In the genomic region with DNA sequence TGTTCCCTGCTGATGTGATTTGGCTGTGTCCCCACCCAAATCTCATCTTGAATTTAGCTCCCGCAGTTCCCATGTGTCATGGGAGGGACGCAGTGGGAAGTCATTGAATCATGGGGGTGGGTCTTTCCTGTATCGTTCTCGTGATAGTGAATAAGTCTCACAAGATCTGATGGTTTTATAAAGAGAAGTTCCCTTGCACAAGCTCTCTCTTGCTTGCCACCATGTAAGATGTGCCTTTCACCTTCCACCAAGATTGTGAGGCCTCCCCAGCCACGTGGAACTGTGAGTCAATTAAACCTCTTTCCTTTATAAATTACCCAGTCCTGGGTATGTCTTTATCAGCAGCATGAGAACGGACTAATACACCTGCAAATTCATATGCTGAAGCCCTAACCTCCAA, we compare ENCODE assay signal across 8 cellular contexts. TPM values are rescaled to one million over a fixed set of nuclear protein-coding genes. Genes with fewer than 3 reads are reported as not detected.
DNase-seq lines count a peak whose midpoint lies in the region; ATAC-seq, FAIRE-seq and TF ChIP-seq lines count a peak whose summit lies in the region.
"Not testable (repeated sequence)": the region's sequence is repeated elsewhere in the genome, so short reads cannot be mapped to it uniquely, and the experiment has no call there.

No MANE protein-coding gene starts in this region.

- peaks cover 28% of the 10 kb centered on the region for H4K20me1 ChIP-seq in IMR-90 (ENCODE audit: insufficient read depth, low read length)
- H4K20me1 ChIP-seq in PC-3 (ENCODE audit: low read length); GM12878 (ENCODE audit: control insufficient read depth, insufficient read depth): not testable (repeated sequence)

- CTCF ChIA-PET in A549 (lab: Yijun Ruan, JAX) (interaction anchor here (1.3 to 3.3 kb wide), 3 partner anchors 20 to 78 kb away, joined by 3 to 14 read pairs (median 5); partner anchors contain the start of gene CREB3L2), GM12878 (lab: Yijun Ruan, JAX) (interaction anchor here (0.6 to 16.2 kb wide), 9 partner anchors 8 to 218 kb away, joined by 3 to 271 read pairs (median 6); partner anchors contain the start of gene CREB3L2)
- CTCF ChIA-PET in IMR-90 (lab: Yijun Ruan, JAX); PC-3 (lab: Charles Lee): not testable (repeated sequence)

- POLR2A ChIA-PET in A549 (lab: Yijun Ruan, JAX); IMR-90 (lab: Charles Lee; ENCODE audit: unreplicated experiment); PC-3 (lab: Charles Lee; ENCODE audit: unreplicated experiment): not testable (repeated sequence)
- POLR2A ChIA-PET in GM12878 (lab: Charles Lee), result interaction anchor here (0.9 to 3.0 kb wide), 8 partner anchors 14 to 59 kb away, joined by 3 to 18 read pairs (median 4); partner anchors contain the start of gene CREB3L2

- H4K91ac ChIP-seq in IMR-90 (ENCODE audit: insufficient read depth, low read depth, low read length), result 0 out of 2 replicates have a peak overlapping the region, but pooled peaks have one; percentile 59

- intact Hi-C loops in IMR-90 (cut with micrococcal nuclease); PC-3 (cut with micrococcal nuclease); GM12878 (cut with micrococcal nuclease; ENCODE audit: unreplicated experiment); esophagus squamous epithelium (cut with DNase I); sigmoid colon (cut with DNase I); tibial artery (cut with DNase I; ENCODE audit: low total_unique reads): not testable (repeated sequence)

- peaks cover 39% of the 10 kb centered on the region for H3K9me1 ChIP-seq in IMR-90 (ENCODE audit: insufficient read depth, low read length)

- not testable (repeated sequence) for H2BK5ac ChIP-seq in IMR-90 (ENCODE audit: low read depth, low read length, poor library complexity, severe bottlenecking)

- H3K4me2 ChIP-seq in A549; IMR-90 (ENCODE audit: low read depth, low read length); PC-3 (ENCODE audit: low read length): not testable (repeated sequence)
- H3K4me2 ChIP-seq in GM12878 (ENCODE audit: control insufficient read depth, insufficient read depth), result peak overlapping the region; percentile 96

- WGBS in A549 (ENCODE audit: missing lambda C conversion rate), result 89% methylated on average over 6 of the region's 6 CpGs
- no CpG with 5 or more reads among the region's 6 CpGs for WGBS in IMR-90 (ENCODE audit: extremely low coverage in 2 of 2, insufficient read length in 1 of 2), 2 experiments
- WGBS in GM12878 (ENCODE audit: insufficient coverage, insufficient replicate concordance, low lambda C conversion rate, missing lambda C conversion rate), result 68% methylated on average over 6 of the region's 6 CpGs
- 84 to 94% methylated on average over 3 of the region's 6 CpGs for WGBS in esophagus squamous epithelium, 2 donors
- WGBS in sigmoid colon, 2 donors, result 95% methylated on average over 6 of the region's 6 CpGs

- not testable (repeated sequence) for H3F3A ChIP-seq in PC-3 (ENCODE audit: low read length, unreplicated experiment)

- not testable (repeated sequence) for H3K9me2 ChIP-seq in PC-3 (replicated peaks; ENCODE audit: low read length)

- not testable (repeated sequence) for H3K14ac ChIP-seq in IMR-90 (replicated peaks; ENCODE audit: low read depth, low read length)

- H2BK20ac ChIP-seq in IMR-90 (ENCODE audit: low read depth, low read length), result not testable (repeated sequence)

- H3K4me3 ChIP-seq in A549; IMR-90 (ENCODE audit: insufficient read depth, low read depth, low read length); PC-3 (ENCODE audit: low read length); esophagus squamous epithelium; mucosa of rectum (ENCODE audit: low read length in 2 of 2); sigmoid colon; tibial artery: not testable (repeated sequence)
- peak overlapping the region; percentile 32; the same call in 1 of the 2 replicates for H3K4me3 ChIP-seq in GM12878

- not testable (repeated sequence) for H3K9me3 ChIP-seq in A549; IMR-90 (ENCODE audit: control insufficient read depth, insufficient read depth, low read length); PC-3 (ENCODE audit: low read length); esophagus squamous epithelium; mucosa of rectum (ENCODE audit: control insufficient read depth in 2 of 2, low read length in 2 of 2); sigmoid colon; tibial artery
- H3K9me3 ChIP-seq in GM12878 (replicated peaks; ENCODE audit: control insufficient read depth, insufficient read depth, low read length), result peaks cover 37% of the 10 kb centered on the region

- TF ChIP-seq CTCF in A549 (IDR thresholded peaks at IDR 0.05); IMR-90 (conservative IDR thresholded peaks at IDR 0.05; ENCODE audit: low read depth, low read length); PC-3 (conservative IDR thresholded peaks at IDR 0.05; ENCODE audit: low read depth, low read length); GM12878 (IDR thresholded peaks at IDR 0.05 in 2 of 3, conservative IDR thresholded peaks at IDR 0.05 in 1 of 3; ENCODE audit: control insufficient read depth in 2 of 3, extremely low read depth in 1 of 3, insufficient read depth in 1 of 3, low read depth in 3 of 3, low read length in 3 of 3); esophagus squamous epithelium (IDR thresholded peaks at IDR 0.05); sigmoid colon (IDR thresholded peaks at IDR 0.05); tibial artery (IDR thresholded peaks at IDR 0.05): not testable (repeated sequence)

- H3K4me1 ChIP-seq in A549 (peaks cover 48% of the 10 kb centered on the region), IMR-90 (ENCODE audit: control insufficient read depth, insufficient read depth, low read length) (peaks cover 57% of the 10 kb centered on the region), PC-3 (ENCODE audit: insufficient read depth, low read length) (peaks cover 43% of the 10 kb centered on the region), GM12878 (ENCODE audit: control insufficient read depth, insufficient read depth, low read length) (peaks cover 86% of the 10 kb centered on the region), esophagus squamous epithelium (peaks cover 31 to 87% (median 59%) of the 10 kb centered on the region in 3 donors), mucosa of rectum (ENCODE audit: control insufficient read depth in 2 of 2, insufficient read depth in 2 of 2, low read length in 2 of 2) (peaks cover 25 to 26% of the 10 kb centered on the region in 2 donors), sigmoid colon (peaks cover 0 to 96% (median 91%) of the 10 kb centered on the region in 4 donors), tibial artery (peaks cover 4 to 100% (median 93%) of the 10 kb centered on the region in 4 donors)

- not testable (repeated sequence) for DNase-seq in A549 (ENCODE audit: low read depth in 1 of 2, low spot score in 1 of 2); IMR-90; PC-3; GM12878 (ENCODE audit: low read depth, low spot score); esophagus squamous epithelium (lab: John Stamatoyannopoulos, UW); sigmoid colon; tibial artery

- H3K56ac ChIP-seq in IMR-90 (ENCODE audit: extremely low read depth, insufficient read depth, low read length), result not testable (repeated sequence)

- SMC1A ChIA-PET in GM12878 (lab: Charles Lee; ENCODE audit: uncharacterized antibody, unreplicated experiment), result interaction anchor here (0.6 to 23.6 kb wide), 14 partner anchors 8 to 161 kb away, joined by 3 to 516 read pairs (median 4); partner anchors contain the start of gene CREB3L2

- not testable (repeated sequence) for BruUV-seq in IMR-90 (replicated peaks; lab: Mats Ljungman, UMichigan); PC-3 (replicated peaks; lab: Mats Ljungman, UMichigan); GM12878 (replicated peaks; lab: Mats Ljungman, UMichigan)

- RAD21 ChIA-PET in GM12878 (lab: Charles Lee; ENCODE audit: unreplicated experiment), result interaction anchor here (0.7 to 7.8 kb wide), 9 partner anchors 12 to 326 kb away, joined by 3 to 148 read pairs (median 3); partner anchors contain the start of gene CREB3L2

- H2BK120ac ChIP-seq in IMR-90 (ENCODE audit: low read depth, low read length), result not testable (repeated sequence)

- ATAC-seq in A549; IMR-90 (ENCODE audit: low read depth); PC-3; GM12878: not testable (repeated sequence)

- TF ChIP-seq RAD21 in A549 (conservative IDR thresholded peaks at IDR 0.05 in 1 of 2, IDR thresholded peaks at IDR 0.05 in 1 of 2); IMR-90 (IDR thresholded peaks at IDR 0.05; ENCODE audit: low read length); GM12878 (IDR thresholded peaks at IDR 0.05; ENCODE audit: insufficient read depth, low read depth, low read length): not testable (repeated sequence)

- H3K9ac ChIP-seq in IMR-90 (ENCODE audit: low read depth, low read length); PC-3 (ENCODE audit: low read length); GM12878 (ENCODE audit: control insufficient read depth, insufficient read depth, low read length); mucosa of rectum (ENCODE audit: low read depth in 1 of 2, low read length in 2 of 2): not testable (repeated sequence)

- FAIRE-seq in A549 (lab: Jason Lieb, UNC); GM12878 (lab: Jason Lieb, UNC): not testable (repeated sequence)

- H3K79me2 ChIP-seq in PC-3 (ENCODE audit: low read length) (peaks cover 33% of the 10 kb centered on the region), GM12878 (ENCODE audit: control insufficient read depth, insufficient read depth, low read length) (peaks cover 96% of the 10 kb centered on the region)

- TF ChIP-seq EP300 in A549 (IDR thresholded peaks at IDR 0.05); GM12878 (IDR thresholded peaks at IDR 0.05; ENCODE audit: borderline replicate concordance in 1 of 2, control insufficient read depth in 1 of 2, low read depth in 2 of 2, low read length in 2 of 2); sigmoid colon (IDR thresholded peaks at IDR 0.05): not testable (repeated sequence)

- H2AFZ ChIP-seq in IMR-90 (replicated peaks; ENCODE audit: low read length, poor library complexity); PC-3 (ENCODE audit: low read length); GM12878 (ENCODE audit: control insufficient read depth, low read depth, low read length): not testable (repeated sequence)

- peaks cover 15% of the 10 kb centered on the region for H3K36me3 ChIP-seq in IMR-90 (ENCODE audit: control insufficient read depth, insufficient read depth, low read length)
- not testable (repeated sequence) for H3K36me3 ChIP-seq in PC-3 (ENCODE audit: low read depth, low read length); esophagus squamous epithelium; mucosa of rectum (ENCODE audit: control insufficient read depth in 2 of 2, insufficient read depth in 2 of 2, low read length in 2 of 2); sigmoid colon; tibial artery
- H3K36me3 ChIP-seq in GM12878 (ENCODE audit: control insufficient read depth in 2 of 2, insufficient read depth in 2 of 2, low read length in 1 of 2), result peaks cover 18 to 29% of the 10 kb centered on the region in 2 experiments

- TF ChIP-seq POLR2A in A549 (IDR thresholded peaks at IDR 0.05; ENCODE audit: low read length); IMR-90 (IDR thresholded peaks at IDR 0.05; ENCODE audit: low read depth, low read length); GM12878 (IDR thresholded peaks at IDR 0.05; ENCODE audit: low read depth, low read length); esophagus squamous epithelium (IDR thresholded peaks at IDR 0.05); sigmoid colon (IDR thresholded peaks at IDR 0.05): not testable (repeated sequence)

- not testable (repeated sequence) for H3K23ac ChIP-seq in IMR-90 (ENCODE audit: low read depth, low read length)

- dilution Hi-C loops in IMR-90 (cut with HindIII; ENCODE audit: low sequenced_read_pairs, unreplicated experiment), result not testable (repeated sequence)

- peaks cover 3 to 90% of the 10 kb centered on the region in 2 experiments; a peak in 3 of 4 replicates for H3K79me1 ChIP-seq in IMR-90 (ENCODE audit: low read depth in 1 of 2, low read length in 2 of 2)

- not testable (repeated sequence) for H3K18ac ChIP-seq in IMR-90 (ENCODE audit: low read depth, low read length)

- not testable (repeated sequence) for H2AK5ac ChIP-seq in IMR-90 (ENCODE audit: low read depth, low read length)

- in situ Hi-C loops in IMR-90 (cut with MboI; ENCODE audit: low sequenced_read_pairs), result loop anchor here (25.0 kb wide), 1 partner anchor 845 kb away; no protein-coding TSS in a partner anchor
- in situ Hi-C loops in GM12878 (cut with MboI), result not testable (repeated sequence)

- H4K8ac ChIP-seq in IMR-90 (ENCODE audit: low read depth in 2 of 2, low read length in 2 of 2), result peak overlapping the region in 1 of 2 experiments; percentile 68; a peak in 2 of 4 replicates

- H2AK9ac ChIP-seq in IMR-90 (replicated peaks; ENCODE audit: low read depth, low read length, poor library complexity), result not testable (repeated sequence)

- not testable (repeated sequence) for H4K5ac ChIP-seq in IMR-90 (ENCODE audit: low read depth, low read length)

- not testable (repeated sequence) for H3K27me3 ChIP-seq in IMR-90 (ENCODE audit: control insufficient read depth, insufficient read depth, low read length); PC-3 (ENCODE audit: low read length); GM12878 (replicated peaks in 1 of 2; ENCODE audit: control insufficient read depth in 2 of 2, insufficient read depth in 2 of 2, low read length in 1 of 2); esophagus squamous epithelium; mucosa of rectum (ENCODE audit: control insufficient read depth in 2 of 2, insufficient read depth in 2 of 2, low read length in 2 of 2); sigmoid colon; tibial artery

- H3K27ac ChIP-seq in A549 (peak overlapping the region in 1 of 2 experiments; percentile 86; a peak in 3 of 6 replicates), PC-3 (ENCODE audit: low read length) (peak overlapping the region; percentile 82; the same call in 1 of the 2 replicates), GM12878 (ENCODE audit: control insufficient read depth, insufficient read depth) (peak overlapping the region; percentile 95), esophagus squamous epithelium (peak overlapping the region; percentile 48 to 91 (median 82)), mucosa of rectum (ENCODE audit: low read depth in 2 of 2, low read length in 2 of 2) (peak overlapping the region; percentile 1 to 68), sigmoid colon (peak overlapping the region in 3 of 4 donors; percentile 53 to 99 (median 76)), tibial artery (peak overlapping the region; percentile 86 to 96)
- not testable (repeated sequence) for H3K27ac ChIP-seq in IMR-90 (ENCODE audit: insufficient read depth, low read length)

- H3K4ac ChIP-seq in IMR-90 (ENCODE audit: low read depth, low read length), result 0 out of 2 replicates have a peak overlapping the region, but pooled peaks have one; percentile 43

- not testable (repeated sequence) for H2BK15ac ChIP-seq in IMR-90 (ENCODE audit: low read depth, low read length)

RNA-seq across cellular contexts. Expression of gene CREB3L2, which starts 19.5 kb away (rescaled TPM):
- polyA plus RNA-seq in A549 (2011; rRNA removed), result 32.2 and 33.8 TPM in 2 replicates
- 8.3 and 11.3 TPM in 2 replicates for polyA plus RNA-seq in A549 (2012; cell fraction: cytosol; rRNA removed)
- polyA plus RNA-seq in A549 (2012; cell fraction: nucleus; rRNA removed), result 12.4 and 13.4 TPM in 2 replicates
- 14.7 to 16.7 TPM (median 16.3 TPM) in 3 replicates for polyA plus RNA-seq in A549 (2017; fragmentation: RNase III; extraction: RNeasy Plus Mini Kit Qiagen cat#74134 plus additional on column Dnase treatment)
- polyA minus RNA-seq in A549 (2011; rRNA and poly(A)+ RNA removed), result 41.4 and 42.3 TPM in 2 replicates
- 35.8 and 42.3 TPM in 2 replicates for total RNA-seq in IMR-90 (2012; rRNA removed)
- 57.9 and 65.1 TPM in 2 replicates for polyA plus RNA-seq in IMR-90 (2012; rRNA removed)
- 31.6 and 44.4 TPM in 2 replicates for polyA plus RNA-seq in IMR-90 (2012; cell fraction: cytosol; rRNA removed)
- 38.6 and 56.6 TPM in 2 replicates for polyA plus RNA-seq in IMR-90 (2012; cell fraction: nucleus; rRNA removed; ENCODE audit: low replicate concordance)
- total RNA-seq in PC-3 (2014; rRNA removed), result 9.3 and 18.1 TPM in 2 replicates
- 131 and 139 TPM in 2 replicates for total RNA-seq in GM12878 (2013; cell fraction: nucleolus; rRNA removed)
- 13.3 and 16.7 TPM in 2 replicates for total RNA-seq in GM12878 (2014; rRNA removed)
- 17.9 and 18.0 TPM in 2 replicates for total RNA-seq in GM12878 (2014; rRNA removed; fragmentation: Illumina TruSeq; extraction: Trizol)
- total RNA-seq in GM12878 (2021), result 65.2 and 67.1 TPM in 2 replicates
- polyA plus RNA-seq in GM12878 (2011; ENCODE audit: low read depth), result 21.3 TPM
- 21.5 and 34.9 TPM in 2 replicates for polyA plus RNA-seq in GM12878 (2011; rRNA removed)
- 25.6 and 30.7 TPM in 2 replicates for polyA plus RNA-seq in GM12878 (2011; cell fraction: cytosol; rRNA removed)
- 27.1 and 30.9 TPM in 2 replicates for polyA plus RNA-seq in GM12878 (2011; cell fraction: nucleus; rRNA removed)
- 26.7 and 29.0 TPM in 2 replicates for polyA plus RNA-seq in GM12878 (2012)
- polyA plus RNA-seq in GM12878 (2014; fragmentation: Illumina TruSeq; extraction: Trizol), result 34.5 and 38.4 TPM in 2 replicates
- polyA plus RNA-seq in GM12878 (2014; fragmentation: Nextera tagmentation; extraction: Ambion mirVana), result 1 to 10 TPM; 6.4 to 8.1 TPM
- polyA plus RNA-seq in GM12878 (2014; rRNA removed), result 21.8 and 29.4 TPM in 2 replicates
- polyA plus RNA-seq in GM12878 (2016; fragmentation: Nextera tagmentation; extraction: Ambion mirVana), result 10 to 100 TPM; 30.5 to 37.1 TPM
- 43.1 and 49.2 TPM in 2 replicates for polyA minus RNA-seq in GM12878 (2011; rRNA and poly(A)+ RNA removed)
- polyA minus RNA-seq in GM12878 (2011; cell fraction: cytosol; rRNA and poly(A)+ RNA removed), result 20.9 and 21.9 TPM in 2 replicates
- 34.6 and 56.4 TPM in 2 replicates for polyA minus RNA-seq in GM12878 (2011; cell fraction: nucleus; rRNA and poly(A)+ RNA removed)
- 10 to 100 TPM; 14.9 to 21.9 (median 17.3) TPM for total RNA-seq in esophagus squamous epithelium
- 10 to 100 TPM; 26.0 to 41.3 (median 30.2) TPM for total RNA-seq in sigmoid colon
- polyA plus RNA-seq in sigmoid colon, result 10 to 100 TPM in 1 of 3 donors, 1 to 10 TPM in 2; 3.0 to 15.6 (median 4.4) TPM
